ENCODE assay signal across 17 cellular contexts in genomic region chr4:118799235-118799932, GRCh38.
"Had no signal": no experiment of that assay in that cellular context is flagged by ENCODE, and none has a peak within 500 bp of the region (broad histone marks: within the 10 kb centered on the region; RNA-seq: fewer than 3 reads in every experiment).

No MANE protein-coding gene starts in this region.

- DNase-seq: activated CD4-positive, alpha-beta memory T cell treated with anti-CD3 and anti-CD28 coated beads, Interleukin-2, amount 10 ng/mL, durations not matched to agents 7 days and 5 days; activated CD4-positive, CD25-positive, alpha-beta regulatory T cell treated with anti-CD3 and anti-CD28 coated beads, Interleukin-2, amount 50 U/mL, for 72 hours; activated naive CD8-positive, alpha-beta T cell treated with anti-CD3 and anti-CD28 coated beads, Interleukin-2, amount 10 ng/mL, durations not matched to agents 7 days and 5 days; activated T-cell treated with anti-CD3 and anti-CD28 coated beads, Interleukin-2, amount 50 U/mL, for 72 hours; aorta; colonic mucosa; effector memory CD4-positive, alpha-beta T cell; erythroblast; mucosa of descending colon; naive thymus-derived CD8-positive, alpha-beta T cell; psoas muscle; spleen; stimulated activated CD4-positive, alpha-beta T cell treated with anti-CD3 and anti-CD28 coated beads, Interleukin-2, amount 100 ng/mL, for 24 hours; stimulated activated naive CD8-positive, alpha-beta T cell treated with anti-CD3 and anti-CD28 coated beads, Interleukin-15, Interleukin-2, amounts not matched to agents 100 U/mL and 50 U/mL, for 24 hours had no signal

- H3K9me3 ChIP-seq: colonic mucosa, mucosa of descending colon, psoas muscle, spleen, vagina had no signal

- H3K9me3 Mint-ChIP-seq: activated CD4-positive, alpha-beta memory T cell treated with anti-CD3 and anti-CD28 coated beads, Interleukin-2, amount 10 ng/mL, durations not matched to agents 7 days and 5 days; activated naive CD8-positive, alpha-beta T cell treated with anti-CD3 and anti-CD28 coated beads, Interleukin-2, amount 10 ng/mL, durations not matched to agents 7 days and 5 days; activated T-cell treated with anti-CD3 and anti-CD28 coated beads, Interleukin-2, amount 50 U/mL, for 72 hours; naive thymus-derived CD8-positive, alpha-beta T cell; T-helper 2 cell treated with Interferon-gamma antibody and Interleukin-4, amounts not matched to agents 5 μg/mL and 100 μg/mL, for 36 hours had no signal

- H3K27me3 Mint-ChIP-seq: activated CD4-positive, alpha-beta memory T cell treated with anti-CD3 and anti-CD28 coated beads, Interleukin-2, amount 10 ng/mL, durations not matched to agents 7 days and 5 days; activated naive CD8-positive, alpha-beta T cell treated with anti-CD3 and anti-CD28 coated beads, Interleukin-2, amount 10 ng/mL, durations not matched to agents 7 days and 5 days; naive thymus-derived CD8-positive, alpha-beta T cell had no signal

- H3K4me3 Mint-ChIP-seq: activated CD4-positive, alpha-beta memory T cell treated with anti-CD3 and anti-CD28 coated beads, Interleukin-2, amount 10 ng/mL, durations not matched to agents 7 days and 5 days; activated naive CD8-positive, alpha-beta T cell treated with anti-CD3 and anti-CD28 coated beads, Interleukin-2, amount 10 ng/mL, durations not matched to agents 7 days and 5 days; activated T-cell treated with anti-CD3 and anti-CD28 coated beads, Interleukin-2, amount 50 U/mL, for 72 hours; naive thymus-derived CD8-positive, alpha-beta T cell; T-helper 2 cell treated with Interferon-gamma antibody and Interleukin-4, amounts not matched to agents 5 μg/mL and 100 μg/mL, for 36 hours had no signal

- H3K4me1 ChIP-seq: colonic mucosa, psoas muscle, vagina had no signal

- H3K27me3 ChIP-seq: colonic mucosa, spleen, vagina had no signal

- ATAC-seq: activated T-cell treated with anti-CD3 and anti-CD28 coated beads, Interleukin-2, amount 50 U/mL, for 72 hours; mucosa of descending colon; naive thymus-derived CD8-positive, alpha-beta T cell; psoas muscle; sciatic nerve; stimulated activated naive CD8-positive, alpha-beta T cell treated with anti-CD3 and anti-CD28 coated beads, Interleukin-15, Interleukin-2, amounts not matched to agents 100 U/mL and 50 U/mL, for 24 hours had no signal

- H3K4me1 Mint-ChIP-seq: activated CD4-positive, alpha-beta memory T cell treated with anti-CD3 and anti-CD28 coated beads, Interleukin-2, amount 10 ng/mL, durations not matched to agents 7 days and 5 days; activated naive CD8-positive, alpha-beta T cell treated with anti-CD3 and anti-CD28 coated beads, Interleukin-2, amount 10 ng/mL, durations not matched to agents 7 days and 5 days; naive thymus-derived CD8-positive, alpha-beta T cell had no signal

- H3K27ac Mint-ChIP-seq: activated CD4-positive, alpha-beta memory T cell treated with anti-CD3 and anti-CD28 coated beads, Interleukin-2, amount 10 ng/mL, durations not matched to agents 7 days and 5 days; activated naive CD8-positive, alpha-beta T cell treated with anti-CD3 and anti-CD28 coated beads, Interleukin-2, amount 10 ng/mL, durations not matched to agents 7 days and 5 days; T-helper 2 cell treated with Interferon-gamma antibody and Interleukin-4, amounts not matched to agents 5 μg/mL and 100 μg/mL, for 36 hours had no signal

- H3K4me3 ChIP-seq: colonic mucosa, mucosa of descending colon, psoas muscle, spleen, vagina had no signal

- H3K27ac ChIP-seq: colonic mucosa, psoas muscle, spleen, vagina had no signal
